Comparison of ENCODE assay signal across 12 cellular contexts in genomic region chr14:100434911-100435455, GRCh38.
"Had no signal": no experiment of that assay in that cellular context is flagged by ENCODE, and none has a peak within 500 bp of the region (broad histone marks: within the 10 kb centered on the region; RNA-seq: fewer than 3 reads in every experiment).

No MANE protein-coding gene starts in this region.

- FAIRE-seq: endometrium had no signal

- DNase-seq: activated T-cell treated with anti-CD3 and anti-CD28 coated beads, Interleukin-2, amount 50 U/mL, for 1 hour; amniotic stem cell; brain microvascular endothelial cell; glutamatergic neuron; naive B cell; occipital lobe; stimulated activated CD4-positive, alpha-beta T cell treated with anti-CD3 and anti-CD28 coated beads, Interleukin-2, amount 100 ng/mL, for 48 hours had no signal

- H3K27ac Mint-ChIP-seq: activated naive CD4-positive, alpha-beta T cell treated with anti-CD3 and anti-CD28 coated beads, Interleukin-2, amount 50 U/mL, for 72 hours; stimulated activated naive CD8-positive, alpha-beta T cell treated with anti-CD3 and anti-CD28 coated beads, Interleukin-15, Interleukin-2, amounts not matched to agents 100 ng/mL and 50 ng/mL, for 24 hours; T-helper 1 cell treated with Interleukin-12 subunit alpha and Interleukin-12 subunit beta and Interleukin-4 antibody, amounts not matched to agents 30 μg/mL and 1 μg/mL, for 36 hours had no signal

- H3K36me3 Mint-ChIP-seq: activated naive CD4-positive, alpha-beta T cell treated with anti-CD3 and anti-CD28 coated beads, Interleukin-2, amount 50 U/mL, for 72 hours; naive B cell had no signal

- H3K27me3 Mint-ChIP-seq: naive B cell; stimulated activated naive CD8-positive, alpha-beta T cell treated with anti-CD3 and anti-CD28 coated beads, Interleukin-15, Interleukin-2, amounts not matched to agents 100 ng/mL and 50 ng/mL, for 24 hours had no signal

- ATAC-seq: esophagus mucosa had no signal

- H3K4me3 Mint-ChIP-seq: naive B cell; stimulated activated naive CD8-positive, alpha-beta T cell treated with anti-CD3 and anti-CD28 coated beads, Interleukin-15, Interleukin-2, amounts not matched to agents 100 ng/mL and 50 ng/mL, for 24 hours; T-helper 1 cell treated with Interleukin-12 subunit alpha and Interleukin-12 subunit beta and Interleukin-4 antibody, amounts not matched to agents 30 μg/mL and 1 μg/mL, for 36 hours had no signal

- H3K9me3 Mint-ChIP-seq: activated naive CD4-positive, alpha-beta T cell treated with anti-CD3 and anti-CD28 coated beads, Interleukin-2, amount 50 U/mL, for 72 hours; naive B cell; stimulated activated naive CD8-positive, alpha-beta T cell treated with anti-CD3 and anti-CD28 coated beads, Interleukin-15, Interleukin-2, amounts not matched to agents 100 ng/mL and 50 ng/mL, for 24 hours; T-helper 1 cell treated with Interleukin-12 subunit alpha and Interleukin-12 subunit beta and Interleukin-4 antibody, amounts not matched to agents 30 μg/mL and 1 μg/mL, for 36 hours had no signal
